ENCODE assay signal across 1 cellular context in genomic region chr6:35038076-35038475, GRCh38.
TF ChIP-seq lines count a peak whose summit lies in the region.

No MANE protein-coding gene starts in this region.

TF ChIP-seq in H1, 55 proteins besides CTCF, POLR2A, EP300 and RAD21 (continued from another document):
- TF ChIP-seq TEAD4 (IDR thresholded peaks at IDR 0.05; ENCODE audit: low read depth, low read length), result peak; percentile 50; the same call in 1 of the 2 replicates
